Comparison of ENCODE assay signal across 25 cellular contexts in the genomic region with DNA sequence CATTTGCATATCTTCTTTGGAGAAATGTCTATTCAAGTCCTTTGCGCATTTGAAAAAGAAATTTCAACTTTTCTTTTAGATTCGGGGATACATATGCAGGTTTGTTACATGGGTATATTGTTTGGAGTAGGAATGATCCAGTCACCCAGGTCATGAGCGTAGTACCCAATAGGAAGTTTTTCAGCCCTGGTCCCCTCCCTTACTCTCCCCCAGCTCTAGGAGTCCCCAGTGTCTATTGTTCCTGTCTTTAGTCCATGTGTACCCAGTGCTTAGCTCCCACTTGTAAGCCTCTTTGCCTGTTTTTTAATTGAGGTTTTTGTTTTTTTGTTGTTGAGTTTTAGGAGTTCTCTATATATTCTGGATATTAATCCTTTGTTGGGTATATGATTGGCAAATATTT.
"Had no signal": no experiment of that assay in that cellular context is flagged by ENCODE, and none has a peak within 500 bp of the region (broad histone marks: within the 10 kb centered on the region; RNA-seq: fewer than 3 reads in every experiment).

No MANE protein-coding gene starts in this region.

- H3K27ac ChIP-seq: ascending aorta, VCaP had no signal

- H3K27me3 Mint-ChIP-seq: activated CD4-positive, alpha-beta memory T cell treated with anti-CD3 and anti-CD28 coated beads, Interleukin-2, amount 10 ng/mL, durations not matched to agents 7 days and 5 days; activated CD4-positive, alpha-beta T cell treated with anti-CD3 and anti-CD28 coated beads for 36 hours; activated naive CD8-positive, alpha-beta T cell treated with anti-CD3 and anti-CD28 coated beads, Interleukin-2, amount 50 U/mL, for 24 hours; brain; T-cell had no signal

- H3K27me3 ChIP-seq: ascending aorta had no signal

- H3K27ac Mint-ChIP-seq: activated CD4-positive, alpha-beta memory T cell treated with anti-CD3 and anti-CD28 coated beads, Interleukin-2, amount 10 ng/mL, durations not matched to agents 7 days and 5 days; activated CD4-positive, alpha-beta T cell treated with anti-CD3 and anti-CD28 coated beads for 36 hours; brain; T-cell had no signal

- H3K4me3 Mint-ChIP-seq: activated CD4-positive, alpha-beta memory T cell treated with anti-CD3 and anti-CD28 coated beads, Interleukin-2, amount 10 ng/mL, durations not matched to agents 7 days and 5 days; activated CD4-positive, alpha-beta T cell treated with anti-CD3 and anti-CD28 coated beads for 36 hours; activated naive CD8-positive, alpha-beta T cell treated with anti-CD3 and anti-CD28 coated beads, Interleukin-2, amount 50 U/mL, for 24 hours; brain; T-cell had no signal

- ATAC-seq: activated naive CD4-positive, alpha-beta T cell treated with anti-CD3 and anti-CD28 coated beads, Interleukin-2, amount 50 U/mL, for 72 hours; activated naive CD8-positive, alpha-beta T cell treated with anti-CD3 and anti-CD28 coated beads, Interleukin-2, amount 50 U/mL, for 24 hours; T-cell had no signal

- H3K4me1 ChIP-seq: ascending aorta had no signal

- H3K4me3 ChIP-seq: ascending aorta had no signal

- DNase-seq: activated CD4-positive, alpha-beta memory T cell treated with anti-CD3 and anti-CD28 coated beads, Interleukin-2, amount 10 ng/mL, durations not matched to agents 7 days and 5 days; activated CD4-positive, alpha-beta T cell treated with anti-CD3 and anti-CD28 coated beads for 36 hours; activated CD4-positive, alpha-beta T cell treated with anti-CD3 and anti-CD28 coated beads, Interleukin-2, amount 50 U/mL, for 1 hour; activated effector memory CD4-positive, alpha-beta T cell treated with anti-CD3 and anti-CD28 coated beads, Interleukin-2, amount 50 U/mL, for 16 hours; activated naive CD4-positive, alpha-beta T cell treated with Interleukin-2 at 50 U/mL for 16 hours; activated naive CD8-positive, alpha-beta T cell treated with anti-CD3 and anti-CD28 coated beads, Interleukin-2, amount 50 U/mL, for 24 hours; activated T-cell treated with anti-CD3 and anti-CD28 coated beads for 4 hours; amniotic stem cell; Karpas-422; MM.1S; NCI-H1105; NCI-H1436; NCI-H1694 treated with DMSO at 0.1 percent for 48 hours; NCI-H2029 treated with DMSO at 0.1 percent for 48 hours; NCI-H446; NCI-H524; NCI-H748 treated with DMSO at 0.1 percent for 48 hours; SIG-M5; T-cell; T-helper 2 cell; T1000 had no signal

- H3K9me3 Mint-ChIP-seq: activated naive CD8-positive, alpha-beta T cell treated with anti-CD3 and anti-CD28 coated beads, Interleukin-2, amount 50 U/mL, for 24 hours had no signal
